7 cellular contexts compared by ENCODE assay signal in genomic region chr4:8198906-8199593, GRCh38. TPM values are rescaled to one million over a fixed set of nuclear protein-coding genes. Genes with fewer than 3 reads are reported as not detected.
DNase-seq lines count a peak whose midpoint lies in the region; ATAC-seq and TF ChIP-seq lines count a peak whose summit lies in the region.

Gene SH3TC1 (plus strand): TSS chr4:8199290. CDS start chr4:8205195, 5,905 bp downstream.

- H3K27ac Mint-ChIP-seq in activated CD4-positive, alpha-beta T cell treated with anti-CD3 and anti-CD28 coated beads, Interleukin-2, amount 10 ng/mL, durations not matched to agents 24 days and 14 days = peak within 1 kb of the TSS; percentile 88

- intact Hi-C loops in activated CD4-positive, alpha-beta T cell treated with anti-CD3 and anti-CD28 coated beads, Interleukin-2, amount 10 ng/mL, durations not matched to agents 24 days and 14 days (cut with micrococcal nuclease) = loop anchor here (1.0 kb wide), 1 partner anchor 40 kb away; no protein-coding TSS in a partner anchor
- intact Hi-C loops in dorsolateral prefrontal cortex (cut with DNase I) = no loop called here

- peak within 1 kb of the TSS; percentile 95 for H3K4me3 Mint-ChIP-seq in activated CD4-positive, alpha-beta T cell treated with anti-CD3 and anti-CD28 coated beads, Interleukin-2, amount 10 ng/mL, durations not matched to agents 24 days and 14 days

- TF ChIP-seq CTCF in dorsolateral prefrontal cortex (IDR thresholded peaks at IDR 0.05 in 54 of 56, conservative IDR thresholded peaks at IDR 0.05 in 2 of 56; ENCODE audit: low read depth in 1 of 56, partially characterized antibody in 56 of 56) = no peak

- ATAC-seq in GM18502 (IDR thresholded peaks at IDR 0.05; ENCODE audit: poor library complexity, unreplicated experiment) (peak; percentile 83), HG02642 (IDR thresholded peaks at IDR 0.05; ENCODE audit: poor library complexity, unreplicated experiment) (peak; percentile 81)

- peak within 1 kb of the TSS in 56 of 59 donors; percentile 16 to 66 (median 46) for H3K4me3 ChIP-seq in dorsolateral prefrontal cortex

- H3K27me3 ChIP-seq in dorsolateral prefrontal cortex = no peaks in the 10 kb centered on the region

- no peaks in the 10 kb centered on the region for H3K9me3 Mint-ChIP-seq in activated CD4-positive, alpha-beta T cell treated with anti-CD3 and anti-CD28 coated beads, Interleukin-2, amount 10 ng/mL, durations not matched to agents 24 days and 14 days

- H3K27me3 Mint-ChIP-seq in activated CD4-positive, alpha-beta T cell treated with anti-CD3 and anti-CD28 coated beads, Interleukin-2, amount 10 ng/mL, durations not matched to agents 24 days and 14 days = peaks cover 4% of the 10 kb centered on the region

- DNase-seq in NCI-H2029 (lab: John Stamatoyannopoulos, UW) = peak; percentile 81
- DNase-seq in activated CD4-positive, alpha-beta T cell treated with anti-CD3 and anti-CD28 coated beads, Interleukin-2, amount 10 ng/mL, durations not matched to agents 24 days and 14 days = peak; percentile 92
- DNase-seq in dorsolateral prefrontal cortex = peak; percentile 28 to 80 (median 62)
- peak; percentile 88 for DNase-seq in medulla oblongata (ENCODE audit: extremely low spot score)
- peak; percentile 22 for DNase-seq in stimulated activated CD8-positive, alpha-beta memory T cell treated with anti-CD3 and anti-CD28 coated beads, Interleukin-15, amount 100 ng/mL, for 24 hours (ENCODE audit: low read depth)

- peak within 1 kb of the TSS in 53 of 59 donors; percentile 6 to 87 (median 71) for H3K27ac ChIP-seq in dorsolateral prefrontal cortex

- H3K36me3 Mint-ChIP-seq in activated CD4-positive, alpha-beta T cell treated with anti-CD3 and anti-CD28 coated beads, Interleukin-2, amount 10 ng/mL, durations not matched to agents 24 days and 14 days (ENCODE audit: low read depth) = no peaks in the 10 kb centered on the region

- peaks cover 35% of the 10 kb centered on the region for H3K4me1 Mint-ChIP-seq in activated CD4-positive, alpha-beta T cell treated with anti-CD3 and anti-CD28 coated beads, Interleukin-2, amount 10 ng/mL, durations not matched to agents 24 days and 14 days

RNA-seq across cellular contexts. Expression of gene SH3TC1, which starts in this region (rescaled TPM):
- total RNA-seq in activated CD4-positive, alpha-beta T cell treated with anti-CD3 and anti-CD28 coated beads, Interleukin-2, amount 10 ng/mL, durations not matched to agents 24 days and 14 days = 16.0 and 20.9 TPM in 2 replicates
- 10 to 100 TPM in 113 of 120 experiments, 1 to 10 TPM in 7; 5.1 to 46.5 (median 19.2) TPM for total RNA-seq in dorsolateral prefrontal cortex

Comparison
In these comparisons a context has a peak if more than half of its experiments do, and no peak if none do; other contexts are left out.
1. Peak in every context shown above with its lines: DNase-seq, ATAC-seq, H3K4me3 ChIP-seq and H3K27ac ChIP-seq.
2. DNase-seq: peak in every context shown above with its lines; median percentile 92 in activated CD4-positive, alpha-beta T cell treated with anti-CD3 and anti-CD28 coated beads, Interleukin-2, amount 10 ng/mL, durations not matched to agents 24 days and 14 days; 88 in medulla oblongata; 81 in NCI-H2029; 62 in dorsolateral prefrontal cortex; 22 in stimulated activated CD8-positive, alpha-beta memory T cell treated with anti-CD3 and anti-CD28 coated beads, Interleukin-15, amount 100 ng/mL, for 24 hours.